ENCODE assay signal across 23 cellular contexts in genomic region chr5:143513720-143514119, GRCh38.
"Had no signal": no experiment of that assay in that cellular context is flagged by ENCODE, and none has a peak within 500 bp of the region (broad histone marks: within the 10 kb centered on the region; RNA-seq: fewer than 3 reads in every experiment).

No MANE protein-coding gene starts in this region.

- H3K4me1 ChIP-seq: foreskin keratinocyte, lower lobe of right lung had no signal

- H3K27ac ChIP-seq: coronary artery, dorsolateral prefrontal cortex, esophagus muscularis mucosa, foreskin keratinocyte, gastroesophageal sphincter, heart left ventricle, left ventricle myocardium inferior, lower lobe of right lung had no signal

- H3K27me3 Mint-ChIP-seq: naive B cell had no signal

- DNase-seq: dermis blood vessel endothelial cell; dorsolateral prefrontal cortex; effector CD4-positive, alpha-beta T cell; effector memory CD4-positive, alpha-beta T cell; foreskin keratinocyte; heart left ventricle; hippocampal formation; left cardiac atrium; left ventricle myocardium inferior; lower lobe of right lung; mesenchymal stem cell; mucosa of descending colon; naive B cell; naive thymus-derived CD8-positive, alpha-beta T cell had no signal

- H3K4me1 Mint-ChIP-seq: naive B cell; naive thymus-derived CD8-positive, alpha-beta T cell had no signal

- H3K4me3 Mint-ChIP-seq: mesothelial cell of epicardium; naive B cell; naive thymus-derived CD8-positive, alpha-beta T cell had no signal

- ATAC-seq: foreskin keratinocyte; gastroesophageal sphincter; heart left ventricle; left cardiac atrium; lower lobe of right lung; mucosa of descending colon; naive thymus-derived CD8-positive, alpha-beta T cell had no signal

- H3K27ac Mint-ChIP-seq: mesothelial cell of epicardium; naive B cell; naive thymus-derived CD8-positive, alpha-beta T cell had no signal

- H3K36me3 ChIP-seq: esophagus muscularis mucosa, gastroesophageal sphincter, heart left ventricle, left ventricle myocardium inferior, lower lobe of right lung had no signal

- H3K4me3 ChIP-seq: coronary artery, dorsolateral prefrontal cortex, esophagus muscularis mucosa, gastroesophageal sphincter, heart left ventricle, left ventricle myocardium inferior, lower lobe of right lung, mucosa of descending colon had no signal

- FAIRE-seq: colon, endothelial cell of umbilical vein, frontal cortex, islet of Langerhans, keratinocyte had no signal

- H3K27me3 ChIP-seq: dorsolateral prefrontal cortex, esophagus muscularis mucosa, foreskin keratinocyte, gastroesophageal sphincter, heart left ventricle had no signal

- H3K36me3 Mint-ChIP-seq: mesothelial cell of epicardium; naive thymus-derived CD8-positive, alpha-beta T cell had no signal

- H3K9me3 ChIP-seq: esophagus muscularis mucosa, gastroesophageal sphincter, left ventricle myocardium inferior, lower lobe of right lung, mucosa of descending colon had no signal
